1 cellular context compared by ENCODE assay signal in the genomic region with DNA sequence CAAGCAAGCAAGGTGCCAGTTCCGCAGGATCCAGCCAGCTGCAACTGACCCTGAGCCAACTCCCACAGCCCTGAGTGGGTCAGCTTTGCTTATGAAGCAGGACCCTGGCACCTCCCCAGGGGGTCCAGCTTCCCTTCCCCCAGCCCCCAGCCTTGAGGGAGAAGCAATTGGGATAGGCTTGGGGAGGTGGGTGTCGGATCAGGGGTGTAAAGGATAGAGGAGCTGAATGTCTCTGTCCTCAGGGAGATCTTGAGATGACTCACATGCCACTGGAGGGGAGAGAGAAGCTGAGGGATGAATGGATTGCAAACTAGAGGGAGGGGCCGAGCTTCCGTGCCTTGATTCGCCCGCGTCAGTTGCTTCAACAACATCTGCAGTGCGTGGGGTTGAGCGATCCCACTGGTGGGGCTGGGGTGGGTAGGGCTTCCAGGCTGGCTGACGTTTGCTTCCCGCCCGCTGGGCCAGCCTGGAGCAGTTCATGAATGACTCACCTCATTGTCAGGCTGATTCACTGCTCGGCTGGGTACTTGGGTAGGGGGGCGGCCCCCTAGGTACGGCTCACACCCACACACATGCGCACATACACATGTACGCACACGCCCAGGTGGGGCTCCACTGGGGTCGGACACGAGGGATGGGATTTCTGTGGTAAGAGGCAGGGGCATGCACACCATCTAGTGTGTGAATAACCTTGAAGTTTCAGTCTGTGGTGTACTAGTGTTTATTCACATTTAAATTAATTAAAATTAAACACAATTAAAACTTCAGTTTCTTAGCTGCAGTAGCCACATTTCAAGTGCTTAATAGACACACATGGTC.
A peak's percentile ranks its signal among the peaks of the same experiment; 100 is the strongest.
TF ChIP-seq lines count a peak whose summit lies in the region.

No MANE protein-coding gene starts in this region.

TF ChIP-seq in K562, 482 proteins besides CTCF, POLR2A, EP300 and RAD21 (continued from another document and continues in another):
- TF ChIP-seq, protein P1, sequence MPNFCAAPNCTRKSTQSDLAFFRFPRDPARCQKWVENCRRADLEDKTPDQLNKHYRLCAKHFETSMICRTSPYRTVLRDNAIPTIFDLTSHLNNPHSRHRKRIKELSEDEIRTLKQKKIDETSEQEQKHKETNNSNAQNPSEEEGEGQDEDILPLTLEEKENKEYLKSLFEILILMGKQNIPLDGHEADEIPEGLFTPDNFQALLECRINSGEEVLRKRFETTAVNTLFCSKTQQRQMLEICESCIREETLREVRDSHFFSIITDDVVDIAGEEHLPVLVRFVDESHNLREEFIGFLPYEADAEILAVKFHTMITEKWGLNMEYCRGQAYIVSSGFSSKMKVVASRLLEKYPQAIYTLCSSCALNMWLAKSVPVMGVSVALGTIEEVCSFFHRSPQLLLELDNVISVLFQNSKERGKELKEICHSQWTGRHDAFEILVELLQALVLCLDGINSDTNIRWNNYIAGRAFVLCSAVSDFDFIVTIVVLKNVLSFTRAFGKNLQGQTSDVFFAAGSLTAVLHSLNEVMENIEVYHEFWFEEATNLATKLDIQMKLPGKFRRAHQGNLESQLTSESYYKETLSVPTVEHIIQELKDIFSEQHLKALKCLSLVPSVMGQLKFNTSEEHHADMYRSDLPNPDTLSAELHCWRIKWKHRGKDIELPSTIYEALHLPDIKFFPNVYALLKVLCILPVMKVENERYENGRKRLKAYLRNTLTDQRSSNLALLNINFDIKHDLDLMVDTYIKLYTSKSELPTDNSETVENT (CRISPR knock-in tag; IDR thresholded peaks at IDR 0.05) = no peak
- TF ChIP-seq ZNF232 (CRISPR knock-in tag; IDR thresholded peaks at IDR 0.05) = peak; percentile 82; the same call in 1 of the 2 replicates
- no peak for TF ChIP-seq PTRF (tag; IDR thresholded peaks at IDR 0.05)
- TF ChIP-seq, protein P2, sequence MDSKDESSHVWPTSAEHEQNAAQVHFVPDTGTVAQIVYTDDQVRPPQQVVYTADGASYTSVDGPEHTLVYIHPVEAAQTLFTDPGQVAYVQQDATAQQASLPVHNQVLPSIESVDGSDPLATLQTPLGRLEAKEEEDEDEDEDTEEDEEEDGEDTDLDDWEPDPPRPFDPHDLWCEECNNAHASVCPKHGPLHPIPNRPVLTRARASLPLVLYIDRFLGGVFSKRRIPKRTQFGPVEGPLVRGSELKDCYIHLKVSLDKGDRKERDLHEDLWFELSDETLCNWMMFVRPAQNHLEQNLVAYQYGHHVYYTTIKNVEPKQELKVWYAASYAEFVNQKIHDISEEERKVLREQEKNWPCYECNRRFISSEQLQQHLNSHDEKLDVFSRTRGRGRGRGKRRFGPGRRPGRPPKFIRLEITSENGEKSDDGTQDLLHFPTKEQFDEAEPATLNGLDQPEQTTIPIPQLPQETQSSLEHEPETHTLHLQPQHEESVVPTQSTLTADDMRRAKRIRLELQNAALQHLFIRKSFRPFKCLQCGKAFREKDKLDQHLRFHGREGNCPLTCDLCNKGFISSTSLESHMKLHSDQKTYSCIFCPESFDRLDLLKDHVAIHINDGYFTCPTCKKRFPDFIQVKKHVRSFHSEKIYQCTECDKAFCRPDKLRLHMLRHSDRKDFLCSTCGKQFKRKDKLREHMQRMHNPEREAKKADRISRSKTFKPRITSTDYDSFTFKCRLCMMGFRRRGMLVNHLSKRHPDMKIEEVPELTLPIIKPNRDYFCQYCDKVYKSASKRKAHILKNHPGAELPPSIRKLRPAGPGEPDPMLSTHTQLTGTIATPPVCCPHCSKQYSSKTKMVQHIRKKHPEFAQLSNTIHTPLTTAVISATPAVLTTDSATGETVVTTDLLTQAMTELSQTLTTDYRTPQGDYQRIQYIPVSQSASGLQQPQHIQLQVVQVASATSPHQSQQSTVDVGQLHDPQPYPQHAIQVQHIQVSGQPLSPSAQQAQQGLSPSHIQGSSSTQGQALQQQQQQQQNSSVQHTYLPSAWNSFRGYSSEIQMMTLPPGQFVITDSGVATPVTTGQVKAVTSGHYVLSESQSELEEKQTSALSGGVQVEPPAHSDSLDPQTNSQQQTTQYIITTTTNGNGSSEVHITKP (IDR thresholded peaks at IDR 0.05; ENCODE audit: partially characterized antibody) = peak; percentile 92
- TF ChIP-seq, protein P3, sequence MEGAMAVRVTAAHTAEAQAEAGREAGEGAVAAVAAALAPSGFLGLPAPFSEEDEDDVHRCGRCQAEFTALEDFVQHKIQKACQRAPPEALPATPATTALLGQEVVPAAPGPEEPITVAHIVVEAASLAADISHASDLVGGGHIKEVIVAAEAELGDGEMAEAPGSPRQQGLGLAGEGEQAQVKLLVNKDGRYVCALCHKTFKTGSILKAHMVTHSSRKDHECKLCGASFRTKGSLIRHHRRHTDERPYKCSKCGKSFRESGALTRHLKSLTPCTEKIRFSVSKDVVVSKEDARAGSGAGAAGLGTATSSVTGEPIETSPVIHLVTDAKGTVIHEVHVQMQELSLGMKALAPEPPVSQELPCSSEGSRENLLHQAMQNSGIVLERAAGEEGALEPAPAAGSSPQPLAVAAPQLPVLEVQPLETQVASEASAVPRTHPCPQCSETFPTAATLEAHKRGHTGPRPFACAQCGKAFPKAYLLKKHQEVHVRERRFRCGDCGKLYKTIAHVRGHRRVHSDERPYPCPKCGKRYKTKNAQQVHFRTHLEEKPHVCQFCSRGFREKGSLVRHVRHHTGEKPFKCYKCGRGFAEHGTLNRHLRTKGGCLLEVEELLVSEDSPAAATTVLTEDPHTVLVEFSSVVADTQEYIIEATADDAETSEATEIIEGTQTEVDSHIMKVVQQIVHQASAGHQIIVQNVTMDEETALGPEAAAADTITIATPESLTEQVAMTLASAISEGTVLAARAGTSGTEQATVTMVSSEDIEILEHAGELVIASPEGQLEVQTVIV (CRISPR knock-in tag; IDR thresholded peaks at IDR 0.05; ENCODE audit: borderline replicate concordance) = no peak
- TF ChIP-seq SIN3A (IDR thresholded peaks at IDR 0.05; ENCODE audit: borderline replicate concordance in 2 of 2, control insufficient read depth in 1 of 2, low read depth in 2 of 2, low read length in 2 of 2) = 0 out of 4 replicates have a peak, but pooled peaks of 1 of the 2 experiments have one; percentile 22
- no peak for TF ChIP-seq ETV1 (tag; conservative IDR thresholded peaks at IDR 0.05; ENCODE audit: low read depth)
- TF ChIP-seq ZNF778 (CRISPR knock-in tag; IDR thresholded peaks at IDR 0.05) = no peak
- TF ChIP-seq, protein P4, sequence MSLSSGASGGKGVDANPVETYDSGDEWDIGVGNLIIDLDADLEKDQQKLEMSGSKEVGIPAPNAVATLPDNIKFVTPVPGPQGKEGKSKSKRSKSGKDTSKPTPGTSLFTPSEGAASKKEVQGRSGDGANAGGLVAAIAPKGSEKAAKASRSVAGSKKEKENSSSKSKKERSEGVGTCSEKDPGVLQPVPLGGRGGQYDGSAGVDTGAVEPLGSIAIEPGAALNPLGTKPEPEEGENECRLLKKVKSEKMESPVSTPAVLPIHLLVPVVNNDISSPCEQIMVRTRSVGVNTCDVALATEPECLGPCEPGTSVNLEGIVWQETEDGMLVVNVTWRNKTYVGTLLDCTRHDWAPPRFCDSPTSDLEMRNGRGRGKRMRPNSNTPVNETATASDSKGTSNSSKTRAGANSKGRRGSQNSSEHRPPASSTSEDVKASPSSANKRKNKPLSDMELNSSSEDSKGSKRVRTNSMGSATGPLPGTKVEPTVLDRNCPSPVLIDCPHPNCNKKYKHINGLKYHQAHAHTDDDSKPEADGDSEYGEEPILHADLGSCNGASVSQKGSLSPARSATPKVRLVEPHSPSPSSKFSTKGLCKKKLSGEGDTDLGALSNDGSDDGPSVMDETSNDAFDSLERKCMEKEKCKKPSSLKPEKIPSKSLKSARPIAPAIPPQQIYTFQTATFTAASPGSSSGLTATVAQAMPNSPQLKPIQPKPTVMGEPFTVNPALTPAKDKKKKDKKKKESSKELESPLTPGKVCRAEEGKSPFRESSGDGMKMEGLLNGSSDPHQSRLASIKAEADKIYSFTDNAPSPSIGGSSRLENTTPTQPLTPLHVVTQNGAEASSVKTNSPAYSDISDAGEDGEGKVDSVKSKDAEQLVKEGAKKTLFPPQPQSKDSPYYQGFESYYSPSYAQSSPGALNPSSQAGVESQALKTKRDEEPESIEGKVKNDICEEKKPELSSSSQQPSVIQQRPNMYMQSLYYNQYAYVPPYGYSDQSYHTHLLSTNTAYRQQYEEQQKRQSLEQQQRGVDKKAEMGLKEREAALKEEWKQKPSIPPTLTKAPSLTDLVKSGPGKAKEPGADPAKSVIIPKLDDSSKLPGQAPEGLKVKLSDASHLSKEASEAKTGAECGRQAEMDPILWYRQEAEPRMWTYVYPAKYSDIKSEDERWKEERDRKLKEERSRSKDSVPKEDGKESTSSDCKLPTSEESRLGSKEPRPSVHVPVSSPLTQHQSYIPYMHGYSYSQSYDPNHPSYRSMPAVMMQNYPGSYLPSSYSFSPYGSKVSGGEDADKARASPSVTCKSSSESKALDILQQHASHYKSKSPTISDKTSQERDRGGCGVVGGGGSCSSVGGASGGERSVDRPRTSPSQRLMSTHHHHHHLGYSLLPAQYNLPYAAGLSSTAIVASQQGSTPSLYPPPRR (CRISPR knock-in tag; IDR thresholded peaks at IDR 0.05; ENCODE audit: borderline replicate concordance) = peak; percentile 70; the same call in 1 of the 2 replicates
- TF ChIP-seq CAMTA2 (CRISPR knock-in tag; conservative IDR thresholded peaks at IDR 0.05) = no peak
- no peak for TF ChIP-seq KLF10 (CRISPR knock-in tag; IDR thresholded peaks at IDR 0.05)
- TF ChIP-seq, protein P5, sequence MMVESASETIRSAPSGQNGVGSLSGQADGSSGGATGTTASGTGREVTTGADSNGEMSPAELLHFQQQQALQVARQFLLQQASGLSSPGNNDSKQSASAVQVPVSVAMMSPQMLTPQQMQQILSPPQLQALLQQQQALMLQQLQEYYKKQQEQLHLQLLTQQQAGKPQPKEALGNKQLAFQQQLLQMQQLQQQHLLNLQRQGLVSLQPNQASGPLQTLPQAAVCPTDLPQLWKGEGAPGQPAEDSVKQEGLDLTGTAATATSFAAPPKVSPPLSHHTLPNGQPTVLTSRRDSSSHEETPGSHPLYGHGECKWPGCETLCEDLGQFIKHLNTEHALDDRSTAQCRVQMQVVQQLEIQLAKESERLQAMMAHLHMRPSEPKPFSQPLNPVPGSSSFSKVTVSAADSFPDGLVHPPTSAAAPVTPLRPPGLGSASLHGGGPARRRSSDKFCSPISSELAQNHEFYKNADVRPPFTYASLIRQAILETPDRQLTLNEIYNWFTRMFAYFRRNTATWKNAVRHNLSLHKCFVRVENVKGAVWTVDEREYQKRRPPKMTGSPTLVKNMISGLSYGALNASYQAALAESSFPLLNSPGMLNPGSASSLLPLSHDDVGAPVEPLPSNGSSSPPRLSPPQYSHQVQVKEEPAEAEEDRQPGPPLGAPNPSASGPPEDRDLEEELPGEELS (CRISPR knock-in tag; IDR thresholded peaks at IDR 0.05; ENCODE audit: borderline replicate concordance) = peak; percentile 95
- TF ChIP-seq, protein P6, sequence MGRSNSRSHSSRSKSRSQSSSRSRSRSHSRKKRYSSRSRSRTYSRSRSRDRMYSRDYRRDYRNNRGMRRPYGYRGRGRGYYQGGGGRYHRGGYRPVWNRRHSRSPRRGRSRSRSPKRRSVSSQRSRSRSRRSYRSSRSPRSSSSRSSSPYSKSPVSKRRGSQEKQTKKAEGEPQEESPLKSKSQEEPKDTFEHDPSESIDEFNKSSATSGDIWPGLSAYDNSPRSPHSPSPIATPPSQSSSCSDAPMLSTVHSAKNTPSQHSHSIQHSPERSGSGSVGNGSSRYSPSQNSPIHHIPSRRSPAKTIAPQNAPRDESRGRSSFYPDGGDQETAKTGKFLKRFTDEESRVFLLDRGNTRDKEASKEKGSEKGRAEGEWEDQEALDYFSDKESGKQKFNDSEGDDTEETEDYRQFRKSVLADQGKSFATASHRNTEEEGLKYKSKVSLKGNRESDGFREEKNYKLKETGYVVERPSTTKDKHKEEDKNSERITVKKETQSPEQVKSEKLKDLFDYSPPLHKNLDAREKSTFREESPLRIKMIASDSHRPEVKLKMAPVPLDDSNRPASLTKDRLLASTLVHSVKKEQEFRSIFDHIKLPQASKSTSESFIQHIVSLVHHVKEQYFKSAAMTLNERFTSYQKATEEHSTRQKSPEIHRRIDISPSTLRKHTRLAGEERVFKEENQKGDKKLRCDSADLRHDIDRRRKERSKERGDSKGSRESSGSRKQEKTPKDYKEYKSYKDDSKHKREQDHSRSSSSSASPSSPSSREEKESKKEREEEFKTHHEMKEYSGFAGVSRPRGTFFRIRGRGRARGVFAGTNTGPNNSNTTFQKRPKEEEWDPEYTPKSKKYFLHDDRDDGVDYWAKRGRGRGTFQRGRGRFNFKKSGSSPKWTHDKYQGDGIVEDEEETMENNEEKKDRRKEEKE (IDR thresholded peaks at IDR 0.05; ENCODE audit: borderline replicate concordance in 1 of 2, control insufficient read depth in 1 of 2, low read depth in 2 of 2, low read length in 1 of 2) = 0 out of 4 replicates have a peak, but pooled peaks of 1 of the 2 experiments have one; percentile 60
- no peak for TF ChIP-seq SNRNP70 (optimal IDR thresholded peaks at IDR 0.05; ENCODE audit: low read depth, low read length)
- TF ChIP-seq SMARCB1 (IDR thresholded peaks at IDR 0.05; ENCODE audit: insufficient read length, low read depth) = peak; percentile 87
- 0 out of 2 replicates have a peak, but pooled peaks have one; percentile 50 for TF ChIP-seq ZNF583 (CRISPR knock-in tag; IDR thresholded peaks at IDR 0.05)
- TF ChIP-seq, protein P7, sequence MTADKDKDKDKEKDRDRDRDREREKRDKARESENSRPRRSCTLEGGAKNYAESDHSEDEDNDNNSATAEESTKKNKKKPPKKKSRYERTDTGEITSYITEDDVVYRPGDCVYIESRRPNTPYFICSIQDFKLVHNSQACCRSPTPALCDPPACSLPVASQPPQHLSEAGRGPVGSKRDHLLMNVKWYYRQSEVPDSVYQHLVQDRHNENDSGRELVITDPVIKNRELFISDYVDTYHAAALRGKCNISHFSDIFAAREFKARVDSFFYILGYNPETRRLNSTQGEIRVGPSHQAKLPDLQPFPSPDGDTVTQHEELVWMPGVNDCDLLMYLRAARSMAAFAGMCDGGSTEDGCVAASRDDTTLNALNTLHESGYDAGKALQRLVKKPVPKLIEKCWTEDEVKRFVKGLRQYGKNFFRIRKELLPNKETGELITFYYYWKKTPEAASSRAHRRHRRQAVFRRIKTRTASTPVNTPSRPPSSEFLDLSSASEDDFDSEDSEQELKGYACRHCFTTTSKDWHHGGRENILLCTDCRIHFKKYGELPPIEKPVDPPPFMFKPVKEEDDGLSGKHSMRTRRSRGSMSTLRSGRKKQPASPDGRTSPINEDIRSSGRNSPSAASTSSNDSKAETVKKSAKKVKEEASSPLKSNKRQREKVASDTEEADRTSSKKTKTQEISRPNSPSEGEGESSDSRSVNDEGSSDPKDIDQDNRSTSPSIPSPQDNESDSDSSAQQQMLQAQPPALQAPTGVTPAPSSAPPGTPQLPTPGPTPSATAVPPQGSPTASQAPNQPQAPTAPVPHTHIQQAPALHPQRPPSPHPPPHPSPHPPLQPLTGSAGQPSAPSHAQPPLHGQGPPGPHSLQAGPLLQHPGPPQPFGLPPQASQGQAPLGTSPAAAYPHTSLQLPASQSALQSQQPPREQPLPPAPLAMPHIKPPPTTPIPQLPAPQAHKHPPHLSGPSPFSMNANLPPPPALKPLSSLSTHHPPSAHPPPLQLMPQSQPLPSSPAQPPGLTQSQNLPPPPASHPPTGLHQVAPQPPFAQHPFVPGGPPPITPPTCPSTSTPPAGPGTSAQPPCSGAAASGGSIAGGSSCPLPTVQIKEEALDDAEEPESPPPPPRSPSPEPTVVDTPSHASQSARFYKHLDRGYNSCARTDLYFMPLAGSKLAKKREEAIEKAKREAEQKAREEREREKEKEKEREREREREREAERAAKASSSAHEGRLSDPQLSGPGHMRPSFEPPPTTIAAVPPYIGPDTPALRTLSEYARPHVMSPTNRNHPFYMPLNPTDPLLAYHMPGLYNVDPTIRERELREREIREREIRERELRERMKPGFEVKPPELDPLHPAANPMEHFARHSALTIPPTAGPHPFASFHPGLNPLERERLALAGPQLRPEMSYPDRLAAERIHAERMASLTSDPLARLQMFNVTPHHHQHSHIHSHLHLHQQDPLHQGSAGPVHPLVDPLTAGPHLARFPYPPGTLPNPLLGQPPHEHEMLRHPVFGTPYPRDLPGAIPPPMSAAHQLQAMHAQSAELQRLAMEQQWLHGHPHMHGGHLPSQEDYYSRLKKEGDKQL (CRISPR knock-in tag; IDR thresholded peaks at IDR 0.05; ENCODE audit: borderline replicate concordance) = no peak
- TF ChIP-seq XRCC3 (IDR thresholded peaks at IDR 0.05) = no peak
